Comparison of ENCODE assay signal across 8 cellular contexts in genomic region chr13:21458457-21458815, GRCh38. TPM values are rescaled to one million over a fixed set of nuclear protein-coding genes. Genes with fewer than 3 reads are reported as not detected.
DNase-seq lines count a peak whose midpoint lies in the region; ATAC-seq, FAIRE-seq and TF ChIP-seq lines count a peak whose summit lies in the region.

No MANE protein-coding gene starts in this region.

- WGBS in iPS DF 6.9 (ENCODE audit: insufficient coverage, insufficient read length), result no CpG with 5 or more reads among the region's 16 CpGs
- 0 to 1% (median 0%) methylated on average over 16 of the region's 16 CpGs for WGBS in spleen, 5 donors

- peaks cover 10 to 29% (median 25%) of the 10 kb centered on the region in 11 experiments for H3K9me3 ChIP-seq in BLaER1 treated with 17β-estradiol and CSF1 and Interleukin-3, amounts not matched to agents 10 nM and 100 nM (replicated peaks in 1 of 11)
- H3K9me3 ChIP-seq in iPS DF 6.9 (ENCODE audit: control insufficient read depth, insufficient read depth, low read length) (no peaks in the 10 kb centered on the region), spleen (peaks cover 0 to 2% (median 0%) of the 10 kb centered on the region in 8 donors)

- TF ChIP-seq CTCF in spleen (IDR thresholded peaks at IDR 0.05 in 8 of 11, conservative IDR thresholded peaks at IDR 0.05 in 3 of 11), result no peak

- peak; percentile 31 for ATAC-seq in HG03457 (IDR thresholded peaks at IDR 0.05; ENCODE audit: unreplicated experiment)
- ATAC-seq in activated naive CD8-positive, alpha-beta T cell treated with anti-CD3 and anti-CD28 coated beads, Interleukin-2, amount 50 U/mL, for 24 hours, result no peak

- H3K9me3 Mint-ChIP-seq in activated naive CD8-positive, alpha-beta T cell treated with anti-CD3 and anti-CD28 coated beads, Interleukin-2, amount 50 U/mL, for 24 hours, result peaks cover 4% of the 10 kb centered on the region

- peak overlapping the region; percentile 75 for H3K27ac Mint-ChIP-seq in activated naive CD8-positive, alpha-beta T cell treated with anti-CD3 and anti-CD28 coated beads, Interleukin-2, amount 50 U/mL, for 24 hours

- peak; percentile 40 for DNase-seq in GM19239 (ENCODE audit: insufficient read length, low spot score)
- DNase-seq in SHP77 treated with DMSO at 0.1 percent for 48 hours (lab: John Stamatoyannopoulos, UW), result peak; percentile 7
- DNase-seq in activated naive CD8-positive, alpha-beta T cell treated with anti-CD3 and anti-CD28 coated beads, Interleukin-2, amount 50 U/mL, for 24 hours, result peak; percentile 61
- no peak for DNase-seq in iPS DF 6.9 (ENCODE audit: low read depth, low spot score)
- peak; percentile 88 for DNase-seq in spleen
- DNase-seq in GF-D8 (lab: John Stamatoyannopoulos, UW), result no peak

- H4K20me1 ChIP-seq in BLaER1 treated with 17β-estradiol and CSF1 and Interleukin-3, amounts not matched to agents 10 nM and 100 nM, result peaks cover 0 to 29% (median 19%) of the 10 kb centered on the region in 11 experiments; a peak in 14 of 22 replicates

- peak overlapping the region; percentile 94 to 99 (median 97) for H3K9ac ChIP-seq in BLaER1 treated with 17β-estradiol and CSF1 and Interleukin-3, amounts not matched to agents 10 nM and 100 nM

- FAIRE-seq in GM19239 (lab: Jason Lieb, UNC), result no peak

- intact Hi-C loops in spleen (cut with DNase I; ENCODE audit: low total_unique reads), result no loop called here

- peak overlapping the region; percentile 87 to 98 (median 96) for H3K27ac ChIP-seq in BLaER1 treated with 17β-estradiol and CSF1 and Interleukin-3, amounts not matched to agents 10 nM and 100 nM
- no peak overlapping the region for H3K27ac ChIP-seq in iPS DF 6.9 (ENCODE audit: low read length)
- H3K27ac ChIP-seq in spleen, result peak overlapping the region; percentile 94 to 99 (median 97)

- peaks cover 10 to 23% (median 16%) of the 10 kb centered on the region in 10 experiments for H3K4me1 ChIP-seq in BLaER1 treated with 17β-estradiol and CSF1 and Interleukin-3, amounts not matched to agents 10 nM and 100 nM
- H3K4me1 ChIP-seq in iPS DF 6.9 (ENCODE audit: control insufficient read depth, insufficient read depth, low read length) (no peaks in the 10 kb centered on the region), spleen (peaks cover 9 to 57% (median 35%) of the 10 kb centered on the region in 6 donors)

- TF ChIP-seq POLR2A in spleen (IDR thresholded peaks at IDR 0.05), result no peak

- peaks cover 0 to 26% (median 22%) of the 10 kb centered on the region in 11 experiments; a peak in 17 of 22 replicates for H3K36me3 ChIP-seq in BLaER1 treated with 17β-estradiol and CSF1 and Interleukin-3, amounts not matched to agents 10 nM and 100 nM
- H3K36me3 ChIP-seq in iPS DF 6.9 (ENCODE audit: control insufficient read depth, insufficient read depth, low read length) (no peaks in the 10 kb centered on the region), spleen (no peaks in the 10 kb centered on the region)

- H3K4me3 ChIP-seq in BLaER1 treated with 17β-estradiol and CSF1 and Interleukin-3, amounts not matched to agents 10 nM and 100 nM, result peak overlapping the region; percentile 84 to 99 (median 94)
- H3K4me3 ChIP-seq in iPS DF 6.9 (ENCODE audit: low read length), result peak overlapping the region; percentile 96
- H3K4me3 ChIP-seq in spleen, result peak overlapping the region; percentile 66 to 99 (median 95)

- peak overlapping the region; percentile 74 to 93 (median 85) for H3K4me2 ChIP-seq in BLaER1 treated with 17β-estradiol and CSF1 and Interleukin-3, amounts not matched to agents 10 nM and 100 nM

- no peaks in the 10 kb centered on the region for H3K27me3 ChIP-seq in BLaER1 treated with 17β-estradiol and CSF1 and Interleukin-3, amounts not matched to agents 10 nM and 100 nM
- H3K27me3 ChIP-seq in iPS DF 6.9 (ENCODE audit: control insufficient read depth, insufficient read depth, low read length) (no peaks in the 10 kb centered on the region), spleen (replicated peaks in 1 of 7) (no peaks in the 10 kb centered on the region)

- no peaks in the 10 kb centered on the region for H3K27me3 Mint-ChIP-seq in activated naive CD8-positive, alpha-beta T cell treated with anti-CD3 and anti-CD28 coated beads, Interleukin-2, amount 50 U/mL, for 24 hours

- H3K4me1 Mint-ChIP-seq in activated naive CD8-positive, alpha-beta T cell treated with anti-CD3 and anti-CD28 coated beads, Interleukin-2, amount 50 U/mL, for 24 hours, result peaks cover 43% of the 10 kb centered on the region

- peak overlapping the region; percentile 89 for H3K4me3 Mint-ChIP-seq in activated naive CD8-positive, alpha-beta T cell treated with anti-CD3 and anti-CD28 coated beads, Interleukin-2, amount 50 U/mL, for 24 hours

- H3K36me3 Mint-ChIP-seq in activated naive CD8-positive, alpha-beta T cell treated with anti-CD3 and anti-CD28 coated beads, Interleukin-2, amount 50 U/mL, for 24 hours (ENCODE audit: low read depth), result peaks cover 10% of the 10 kb centered on the region

RNA-seq across cellular contexts. Expression of gene ZDHHC20, which starts 0.7 kb away (rescaled TPM):
- 100 to 1,000 TPM in 2 of 7 donors, 10 to 100 TPM in 5; 62.8 to 110 (median 84.8) TPM for total RNA-seq in spleen
- polyA plus RNA-seq in spleen, result 10 to 100 TPM; 15.6 to 19.2 (median 18.8) TPM

Comparison
In these comparisons a context has a peak if more than half of its experiments do, and no peak if none do; other contexts are left out.
1. DNase-seq: peak in GM19239 (single experiment), SHP77 treated with DMSO at 0.1 percent for 48 hours (single experiment), activated naive CD8-positive, alpha-beta T cell treated with anti-CD3 and anti-CD28 coated beads, Interleukin-2, amount 50 U/mL, for 24 hours (single experiment) and spleen (single experiment); none in iPS DF 6.9 (single experiment) and GF-D8 (single experiment).
2. Peak in every context shown above with its lines, with median percentiles within 50 percentile points of each other: H3K4me3 ChIP-seq.